Comparison of ENCODE assay signal across 11 cellular contexts in genomic region chr2:127217470-127218325, GRCh38. TPM values are rescaled to one million over a fixed set of nuclear protein-coding genes. Genes with fewer than 3 reads are reported as not detected.
DNase-seq lines count a peak whose midpoint lies in the region; ATAC-seq and TF ChIP-seq lines count a peak whose summit lies in the region.
"Had no signal": no experiment of that assay in that cellular context is flagged by ENCODE, and none has a peak within 500 bp of the region (broad histone marks: within the 10 kb centered on the region; RNA-seq: fewer than 3 reads in every experiment).

No MANE protein-coding gene starts in this region.

- no peak overlapping the region for H2BK120ac ChIP-seq in IMR-90 (ENCODE audit: low read depth, low read length)

- TF ChIP-seq CTCF in IMR-90 (conservative IDR thresholded peaks at IDR 0.05; ENCODE audit: low read depth, low read length): no peak
- no peak for TF ChIP-seq CTCF in nephron (IDR thresholded peaks at IDR 0.05; ENCODE audit: unreplicated experiment in 3 of 3)

- in situ Hi-C loops in Caki2 (cut with HindIII; ENCODE audit: low pct_unique_long_range_greater_than_20kb, low sequenced_read_pairs): no loop called here
- in situ Hi-C loops in IMR-90 (cut with MboI; ENCODE audit: low sequenced_read_pairs): no loop called here

- no peak overlapping the region for H4K5ac ChIP-seq in IMR-90 (ENCODE audit: low read depth, low read length)

- no peak overlapping the region for H3K4ac ChIP-seq in IMR-90 (ENCODE audit: low read depth, low read length)

- H3K9me3 ChIP-seq in IMR-90 (ENCODE audit: control insufficient read depth, insufficient read depth, low read length): peaks cover 18% of the 10 kb centered on the region
- H3K9me3 ChIP-seq: neutrophil had no signal

- no peak overlapping the region for H2BK5ac ChIP-seq in IMR-90 (ENCODE audit: low read depth, low read length, poor library complexity, severe bottlenecking)

- no peak for TF ChIP-seq POLR2A in IMR-90 (IDR thresholded peaks at IDR 0.05; ENCODE audit: low read depth, low read length)

- H3K4me1 ChIP-seq in IMR-90 (ENCODE audit: control insufficient read depth, insufficient read depth, low read length): peaks cover 4% of the 10 kb centered on the region; the same call in 1 of the 2 replicates

- no peak overlapping the region for H4K8ac ChIP-seq in IMR-90 (ENCODE audit: low read depth in 2 of 2, low read length in 2 of 2)

- peaks cover 6% of the 10 kb centered on the region for H3K9me3 Mint-ChIP-seq in central memory CD8-positive, alpha-beta T cell
- H3K9me3 Mint-ChIP-seq in nephron: peaks cover 18% of the 10 kb centered on the region

- no peak overlapping the region for H3K56ac ChIP-seq in IMR-90 (ENCODE audit: extremely low read depth, insufficient read depth, low read length)

- H3K14ac ChIP-seq in IMR-90 (replicated peaks; ENCODE audit: low read depth, low read length): no peak overlapping the region

- ATAC-seq in IMR-90 (ENCODE audit: low read depth) (no peak), HG03135 (IDR thresholded peaks at IDR 0.05; ENCODE audit: unreplicated experiment) (no peak)
- no peak for ATAC-seq in central memory CD8-positive, alpha-beta T cell (replicated peaks; ENCODE audit: extremely low read depth, poor library complexity, severe bottlenecking)

- H2AK9ac ChIP-seq in IMR-90 (replicated peaks; ENCODE audit: low read depth, low read length, poor library complexity): no peak overlapping the region

- dilution Hi-C loops in IMR-90 (cut with HindIII; ENCODE audit: low sequenced_read_pairs, unreplicated experiment): no loop called here

- DNase-seq in Caki2 (ENCODE audit: low read depth) (peak; percentile 90), IMR-90 (no peak), NCI-H1417 treated with DMSO at 0.1 percent for 48 hours (lab: John Stamatoyannopoulos, UW) (no peak), NAMALWA (ENCODE audit: low spot score) (no peak), nucleus accumbens (lab: John Stamatoyannopoulos, UW) (no peak)
- no peak for DNase-seq in central memory CD8-positive, alpha-beta T cell (ENCODE audit: low spot score in 2 of 2)
- DNase-seq: GDM1 had no signal

- H3K9me1 ChIP-seq in IMR-90 (ENCODE audit: insufficient read depth, low read length): no peaks in the 10 kb centered on the region

- TF ChIP-seq RAD21 in IMR-90 (IDR thresholded peaks at IDR 0.05; ENCODE audit: low read length): no peak

- no peak overlapping the region for H3K9ac ChIP-seq in IMR-90 (ENCODE audit: low read depth, low read length)

- 100% methylated on average over 1 of the region's 14 CpGs; no CpG with 5 or more reads in 1 of the 2 experiments for WGBS in IMR-90 (ENCODE audit: extremely low coverage in 2 of 2, insufficient read length in 1 of 2), 2 experiments

- H4K91ac ChIP-seq in IMR-90 (ENCODE audit: insufficient read depth, low read depth, low read length): no peak overlapping the region

- CTCF ChIA-PET in IMR-90 (lab: Yijun Ruan, JAX): interaction anchor here (0.6 kb wide), 1 partner anchor 19 kb away, joined by 3 read pairs; no protein-coding TSS in a partner anchor

- H3K4me1 Mint-ChIP-seq in central memory CD8-positive, alpha-beta T cell: peaks cover 22% of the 10 kb centered on the region
- peaks cover 15% of the 10 kb centered on the region for H3K4me1 Mint-ChIP-seq in nephron

- BruUV-seq in IMR-90 (replicated peaks; lab: Mats Ljungman, UMichigan): no TSS peak

- H4K20me1 ChIP-seq in IMR-90 (ENCODE audit: insufficient read depth, low read length): peaks cover 5% of the 10 kb centered on the region; the same call in 1 of the 2 replicates

- no peak overlapping the region for H2BK15ac ChIP-seq in IMR-90 (ENCODE audit: low read depth, low read length)

- no peak overlapping the region for H3K4me3 ChIP-seq in IMR-90 (ENCODE audit: insufficient read depth, low read depth, low read length)

- H3K36me3 ChIP-seq in IMR-90 (ENCODE audit: control insufficient read depth, insufficient read depth, low read length): no peaks in the 10 kb centered on the region
- H3K36me3 ChIP-seq: neutrophil had no signal

- POLR2A ChIA-PET in IMR-90 (lab: Charles Lee; ENCODE audit: unreplicated experiment): no interaction called here

- H2BK20ac ChIP-seq in IMR-90 (ENCODE audit: low read depth, low read length): no peak overlapping the region

- peaks cover 2% of the 10 kb centered on the region for H3K36me3 Mint-ChIP-seq in central memory CD8-positive, alpha-beta T cell (ENCODE audit: insufficient read depth)
- peaks cover 14% of the 10 kb centered on the region for H3K36me3 Mint-ChIP-seq in nephron (ENCODE audit: low read depth)

- intact Hi-C loops in IMR-90 (cut with micrococcal nuclease): no loop called here

- no peaks in the 10 kb centered on the region for H3K79me1 ChIP-seq in IMR-90 (ENCODE audit: low read depth in 1 of 2, low read length in 2 of 2)

- no peak overlapping the region for H3K18ac ChIP-seq in IMR-90 (ENCODE audit: low read depth, low read length)

- H2AFZ ChIP-seq in IMR-90 (replicated peaks; ENCODE audit: low read length, poor library complexity): peak overlapping the region; percentile 70

- peak overlapping the region; percentile 35 for H3K4me3 Mint-ChIP-seq in central memory CD8-positive, alpha-beta T cell
- H3K4me3 Mint-ChIP-seq in nephron: peak overlapping the region; percentile 85 to 94 (median 88)

- peaks cover 50% of the 10 kb centered on the region for H3K27me3 ChIP-seq in IMR-90 (ENCODE audit: control insufficient read depth, insufficient read depth, low read length)

- peaks cover 70% of the 10 kb centered on the region for H3K27me3 Mint-ChIP-seq in central memory CD8-positive, alpha-beta T cell
- H3K27me3 Mint-ChIP-seq in nephron (ENCODE audit: low read depth): peaks cover 15% of the 10 kb centered on the region

- no peak overlapping the region for H2AK5ac ChIP-seq in IMR-90 (ENCODE audit: low read depth, low read length)

- no peak overlapping the region for H3K27ac ChIP-seq in IMR-90 (ENCODE audit: insufficient read depth, low read length)
- H3K27ac ChIP-seq: neutrophil had no signal

- no peak overlapping the region for H3K4me2 ChIP-seq in IMR-90 (ENCODE audit: low read depth, low read length)

- H3K27ac Mint-ChIP-seq in central memory CD8-positive, alpha-beta T cell (ENCODE audit: low read depth): no peak overlapping the region
- peak overlapping the region; percentile 68 to 95 (median 90) for H3K27ac Mint-ChIP-seq in nephron

- H3K23ac ChIP-seq in IMR-90 (ENCODE audit: low read depth, low read length): no peak overlapping the region

TF ChIP-seq in IMR-90, 13 proteins besides CTCF, POLR2A, EP300 and RAD21:
- TF ChIP-seq BHLHE40 (IDR thresholded peaks at IDR 0.05; ENCODE audit: low read depth, low read length) (no peak), SMC3 (IDR thresholded peaks at IDR 0.05; ENCODE audit: low read depth, low read length) (no peak), RCOR1 (IDR thresholded peaks at IDR 0.05; ENCODE audit: insufficient replicate concordance, low read length) (no peak), NFE2L2 (IDR thresholded peaks at IDR 0.05; ENCODE audit: low read depth, low read length) (no peak), ELK1 (IDR thresholded peaks at IDR 0.05; ENCODE audit: borderline replicate concordance, low read depth, low read length) (no peak), CHD1 (IDR thresholded peaks at IDR 0.05; ENCODE audit: low read depth, low read length) (no peak), FOS (IDR thresholded peaks at IDR 0.05; ENCODE audit: low read depth, low read length) (no peak), CEBPB (IDR thresholded peaks at IDR 0.05; ENCODE audit: low read depth, low read length) (no peak), MXI1 (IDR thresholded peaks at IDR 0.05; ENCODE audit: borderline replicate concordance, low read depth, low read length) (no peak), RFX5 (IDR thresholded peaks at IDR 0.05; ENCODE audit: low read depth, low read length) (no peak), MAZ (IDR thresholded peaks at IDR 0.05; ENCODE audit: borderline replicate concordance, low read depth, low read length) (no peak)
- TF ChIP-seq, protein P1, sequence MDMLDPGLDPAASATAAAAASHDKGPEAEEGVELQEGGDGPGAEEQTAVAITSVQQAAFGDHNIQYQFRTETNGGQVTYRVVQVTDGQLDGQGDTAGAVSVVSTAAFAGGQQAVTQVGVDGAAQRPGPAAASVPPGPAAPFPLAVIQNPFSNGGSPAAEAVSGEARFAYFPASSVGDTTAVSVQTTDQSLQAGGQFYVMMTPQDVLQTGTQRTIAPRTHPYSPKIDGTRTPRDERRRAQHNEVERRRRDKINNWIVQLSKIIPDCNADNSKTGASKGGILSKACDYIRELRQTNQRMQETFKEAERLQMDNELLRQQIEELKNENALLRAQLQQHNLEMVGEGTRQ (IDR thresholded peaks at IDR 0.05; ENCODE audit: low read depth, low read length): no peak

RNA-seq across cellular contexts. Expression of gene CYP27C1, which starts 2.4 kb away (rescaled TPM):
- total RNA-seq in Caki2 (2014; rRNA removed; shearing (Covaris generic); ENCODE audit: low replicate concordance): 2.9 and 3.0 TPM in 2 replicates
- not detected in 2 replicates for total RNA-seq in IMR-90 (2012; rRNA removed)
- polyA plus RNA-seq in IMR-90 (2012; rRNA removed): not detected in 2 replicates
- polyA plus RNA-seq in IMR-90 (2012; cell fraction: cytosol; rRNA removed): 0.03 TPM in 1 of 2 replicates, not detected in the other
- not detected in 2 replicates for polyA plus RNA-seq in IMR-90 (2012; cell fraction: nucleus; rRNA removed; ENCODE audit: low replicate concordance)
- total RNA-seq: T-helper 2 cell treated with Interferon-gamma antibody and Interleukin-4, amounts not matched to agents 100 ng/mL and 5 ng/mL, for 36 hours had no signal
